In the genomic region with DNA sequence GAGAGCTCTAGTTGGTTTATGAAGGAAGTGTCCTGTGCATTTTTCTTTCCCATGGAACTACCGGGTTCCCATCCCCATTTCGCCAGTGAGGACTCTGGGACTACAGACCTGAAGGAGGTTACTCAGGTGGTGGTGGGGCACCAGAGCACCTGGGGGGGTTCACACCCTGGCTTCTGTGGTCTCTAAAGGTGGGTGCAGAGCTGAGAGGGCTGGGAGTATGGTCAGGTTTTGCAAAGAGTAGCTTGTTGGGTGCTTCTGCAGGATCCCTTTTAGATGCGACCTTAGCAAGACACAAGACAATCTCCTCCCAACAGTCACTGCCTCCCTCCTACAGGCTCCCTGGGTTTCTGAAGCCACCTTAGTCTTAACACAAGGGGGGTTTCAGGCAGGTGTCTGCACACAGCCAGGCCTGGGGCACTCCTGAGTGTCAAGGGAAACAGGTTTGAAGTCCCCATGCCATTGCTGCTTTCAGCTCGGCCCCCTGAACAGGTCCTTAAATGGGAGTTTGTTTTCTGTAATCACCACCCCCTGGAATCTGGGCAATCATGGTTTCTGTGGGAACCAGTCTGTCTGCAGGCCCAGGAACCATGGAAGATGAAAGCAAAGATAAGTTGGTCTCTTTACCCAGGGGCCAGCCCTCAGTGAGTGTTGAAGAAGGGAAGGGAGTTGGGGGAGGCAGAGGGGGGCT, we compare ENCODE assay signal across 17 cellular contexts. TPM values are rescaled to one million over a fixed set of nuclear protein-coding genes. Genes with fewer than 3 reads are reported as not detected.
"Had no signal": no experiment of that assay in that cellular context is flagged by ENCODE, and none has a peak within 500 bp of the region (broad histone marks: within the 10 kb centered on the region; RNA-seq: fewer than 3 reads in every experiment).

No MANE protein-coding gene starts in this region.

- H3K27me3 ChIP-seq: tibial artery had no signal

- H3K36me3 Mint-ChIP-seq: activated naive CD8-positive, alpha-beta T cell treated with anti-CD3 and anti-CD28 coated beads for 36 hours; mesothelial cell of epicardium; natural killer cell treated with Interleukin-12 subunit alpha and Interleukin-12 subunit beta and Interleukin-15 and Interleukin-18, amount 100 ng/mL, for 72 hours had no signal

- H3K9me3 Mint-ChIP-seq: activated B cell treated with CpG ODN at 0.5 μM for 24 hours; activated CD8-positive, alpha-beta T cell treated with anti-CD3 and anti-CD28 coated beads for 36 hours; activated naive CD8-positive, alpha-beta T cell treated with anti-CD3 and anti-CD28 coated beads for 36 hours; activated T-cell treated with anti-CD3 and anti-CD28 coated beads, Interleukin-2, amount 50 U/mL, for 72 hours; mesothelial cell of epicardium; natural killer cell treated with Interleukin-12 subunit alpha and Interleukin-12 subunit beta and Interleukin-15 and Interleukin-18, amount 100 ng/mL, for 72 hours had no signal

- H3K4me3 ChIP-seq: lung, tibial artery had no signal

- H3K4me1 Mint-ChIP-seq: activated B cell treated with CpG ODN at 0.5 μM for 24 hours; activated naive CD8-positive, alpha-beta T cell treated with anti-CD3 and anti-CD28 coated beads for 36 hours had no signal

- H3K9me3 ChIP-seq: tibial artery had no signal

- H3K27ac Mint-ChIP-seq: activated B cell treated with CpG ODN at 0.5 μM for 24 hours; activated CD8-positive, alpha-beta T cell treated with anti-CD3 and anti-CD28 coated beads for 36 hours; activated naive CD8-positive, alpha-beta T cell treated with anti-CD3 and anti-CD28 coated beads for 36 hours; activated T-cell treated with anti-CD3 and anti-CD28 coated beads, Interleukin-2, amount 50 U/mL, for 72 hours; mesothelial cell of epicardium; natural killer cell treated with Interleukin-12 subunit alpha and Interleukin-12 subunit beta and Interleukin-15 and Interleukin-18, amount 100 ng/mL, for 72 hours had no signal

- DNase-seq: activated B cell treated with CpG ODN at 0.5 μM for 24 hours; activated CD4-positive, alpha-beta T cell treated with anti-CD3 and anti-CD28 coated beads for 4 hours; activated CD8-positive, alpha-beta T cell treated with anti-CD3 and anti-CD28 coated beads for 36 hours; activated naive CD8-positive, alpha-beta T cell treated with anti-CD3 and anti-CD28 coated beads for 36 hours; activated T-cell treated with anti-CD3 and anti-CD28 coated beads, Interleukin-2, amount 50 U/mL, for 72 hours; amniotic stem cell; foreskin melanocyte; hypothalamus; stimulated activated naive CD8-positive, alpha-beta T cell treated with anti-CD3 and anti-CD28 coated beads, Interleukin-15, Interleukin-2, amounts not matched to agents 100 U/mL and 50 U/mL, for 24 hours; T-helper 1 cell; T-helper 9 cell; tibial artery had no signal

- H3K4me3 Mint-ChIP-seq: activated B cell treated with CpG ODN at 0.5 μM for 24 hours; activated CD8-positive, alpha-beta T cell treated with anti-CD3 and anti-CD28 coated beads for 36 hours; activated naive CD8-positive, alpha-beta T cell treated with anti-CD3 and anti-CD28 coated beads for 36 hours; activated T-cell treated with anti-CD3 and anti-CD28 coated beads, Interleukin-2, amount 50 U/mL, for 72 hours; mesothelial cell of epicardium; natural killer cell treated with Interleukin-12 subunit alpha and Interleukin-12 subunit beta and Interleukin-15 and Interleukin-18, amount 100 ng/mL, for 72 hours had no signal

- H3K27ac ChIP-seq: epithelial cell of prostate, tibial artery had no signal

- H3K36me3 ChIP-seq: tibial artery had no signal

RNA-seq across cellular contexts. Expression of gene CXCL12, which starts 9.9 kb away (rescaled TPM):
- total RNA-seq: activated B cell treated with CpG ODN at 0.5 μM for 24 hours; activated CD8-positive, alpha-beta T cell treated with anti-CD3 and anti-CD28 coated beads for 36 hours; activated naive CD8-positive, alpha-beta T cell treated with anti-CD3 and anti-CD28 coated beads for 36 hours; activated T-cell treated with anti-CD3 and anti-CD28 coated beads, Interleukin-2, amount 50 U/mL, for 72 hours had no signal
- polyA plus RNA-seq: keratinocyte had no signal
